Comparison of ENCODE assay signal across 11 cellular contexts in the genomic region with DNA sequence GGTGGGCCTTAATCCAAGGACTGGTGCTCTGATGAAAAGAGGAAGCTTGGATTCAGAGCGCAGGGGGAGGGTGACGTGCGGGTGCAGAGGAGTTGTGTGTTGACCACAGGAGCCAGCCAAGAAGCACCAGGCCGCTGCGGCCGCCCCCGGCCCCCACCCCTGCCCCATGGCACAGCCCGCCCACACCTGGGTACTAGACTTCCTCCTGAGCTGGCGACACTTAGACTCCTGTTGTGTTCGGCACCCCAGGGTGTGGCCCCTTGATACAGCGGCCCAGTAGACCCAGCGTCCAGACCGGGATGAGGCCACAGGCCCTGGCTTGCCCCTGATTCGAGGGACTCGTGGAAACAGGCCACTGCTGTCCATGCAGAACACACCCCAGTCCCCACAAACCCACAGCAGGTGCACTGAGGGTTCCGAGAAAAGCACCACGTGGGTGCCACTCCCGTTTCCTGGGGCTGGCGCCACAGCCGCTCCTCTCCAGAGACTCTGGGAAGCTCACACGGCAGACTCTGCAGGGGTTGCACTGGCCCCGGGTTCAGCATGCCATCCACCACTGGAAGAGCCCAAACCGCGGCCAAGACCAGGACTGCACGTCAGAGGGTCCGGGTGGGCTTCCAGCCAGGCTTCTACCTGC. TPM values are rescaled to one million over a fixed set of nuclear protein-coding genes. Genes with fewer than 3 reads are reported as not detected.
DNase-seq lines count a peak whose midpoint lies in the region; ATAC-seq and TF ChIP-seq lines count a peak whose summit lies in the region.
"Had no signal": no experiment of that assay in that cellular context is flagged by ENCODE, and none has a peak within 500 bp of the region (broad histone marks: within the 10 kb centered on the region; RNA-seq: fewer than 3 reads in every experiment).

No MANE protein-coding gene starts in this region.

- no peaks in the 10 kb centered on the region for H3K79me2 ChIP-seq in SK-N-SH (ENCODE audit: insufficient read depth)

- H3K36me3 ChIP-seq in SK-N-SH (replicated peaks in 1 of 2; ENCODE audit: control insufficient read depth in 1 of 2, insufficient read depth in 2 of 2, low read length in 1 of 2) = peaks cover 0 to 6% of the 10 kb centered on the region in 2 experiments

- peaks cover 36% of the 10 kb centered on the region for H3K4me1 Mint-ChIP-seq in activated CD8-positive, alpha-beta memory T cell treated with anti-CD3 and anti-CD28 coated beads, Interleukin-2, amount 10 ng/mL, durations not matched to agents 7 days and 5 days

- POLR2A ChIA-PET in SK-N-SH (lab: Yijun Ruan, JAX) = no interaction called here

- no peaks in the 10 kb centered on the region for H3K9me3 Mint-ChIP-seq in activated CD8-positive, alpha-beta memory T cell treated with anti-CD3 and anti-CD28 coated beads, Interleukin-2, amount 10 ng/mL, durations not matched to agents 7 days and 5 days (ENCODE audit: low read depth)

- intact Hi-C loops in right cardiac atrium (cut with DNase I) = no loop called here

- no peak overlapping the region for H3K9ac ChIP-seq in SK-N-SH

- peak overlapping the region; percentile 75 for H3K27ac Mint-ChIP-seq in activated CD8-positive, alpha-beta memory T cell treated with anti-CD3 and anti-CD28 coated beads, Interleukin-2, amount 10 ng/mL, durations not matched to agents 7 days and 5 days

- H3K4me1 ChIP-seq in right cardiac atrium (ENCODE audit: control insufficient read depth, insufficient read depth, low read length) (no peaks in the 10 kb centered on the region), SK-N-SH (ENCODE audit: control insufficient read depth in 1 of 2, insufficient read depth in 2 of 2, low read depth in 1 of 2, low read length in 1 of 2) (peaks cover 0 to 2% of the 10 kb centered on the region in 2 experiments; a peak in 1 of 4 replicates)

- H3K9me2 ChIP-seq in SK-N-SH = no peaks in the 10 kb centered on the region

- no peak for TF ChIP-seq EP300 in SK-N-SH (IDR thresholded peaks at IDR 0.05; ENCODE audit: borderline replicate concordance in 1 of 2, low read depth in 1 of 2, low read length in 1 of 2)

- no peaks in the 10 kb centered on the region for H3K27me3 ChIP-seq in right cardiac atrium (ENCODE audit: control insufficient read depth, insufficient read depth)
- H3K27me3 ChIP-seq in SK-N-SH (ENCODE audit: insufficient read depth) = no peaks in the 10 kb centered on the region; the same call in 1 of the 2 replicates

- peaks cover 4% of the 10 kb centered on the region for H3K36me3 Mint-ChIP-seq in activated CD8-positive, alpha-beta memory T cell treated with anti-CD3 and anti-CD28 coated beads, Interleukin-2, amount 10 ng/mL, durations not matched to agents 7 days and 5 days

- H3F3A ChIP-seq in SK-N-SH (replicated peaks; ENCODE audit: insufficient read depth) = no peaks in the 10 kb centered on the region

- WGBS in right cardiac atrium = 77% methylated on average over 26 of the region's 26 CpGs
- WGBS in SK-N-SH (ENCODE audit: low lambda C conversion rate) = 83% methylated on average over 7 of the region's 26 CpGs

- H3K4me3 ChIP-seq in right cardiac atrium (ENCODE audit: low read length) (no peak overlapping the region), SK-N-SH (ENCODE audit: low read depth in 2 of 2, low read length in 1 of 2) (no peak overlapping the region)

- CTCF ChIA-PET in activated CD8-positive, alpha-beta memory T cell treated with anti-CD3 and anti-CD28 coated beads, Interleukin-2, amount 10 ng/mL, durations not matched to agents 7 days and 5 days (lab: Charles Lee) = interaction anchor here (2.5 kb wide), 1 partner anchor 10 kb away, joined by 6 read pairs; no protein-coding TSS in a partner anchor
- CTCF ChIA-PET in SK-N-SH (lab: Yijun Ruan, JAX) = no interaction called here

- H3K27ac ChIP-seq in right cardiac atrium (ENCODE audit: low read length) (no peak overlapping the region), SK-N-SH (ENCODE audit: low read depth in 2 of 2, low read length in 1 of 2) (no peak overlapping the region)

- TF ChIP-seq RAD21 in SK-N-SH (IDR thresholded peaks at IDR 0.05; ENCODE audit: low read length) = no peak

- no peak overlapping the region for H3K4me3 Mint-ChIP-seq in activated CD8-positive, alpha-beta memory T cell treated with anti-CD3 and anti-CD28 coated beads, Interleukin-2, amount 10 ng/mL, durations not matched to agents 7 days and 5 days

- ATAC-seq in activated CD8-positive, alpha-beta memory T cell treated with anti-CD3 and anti-CD28 coated beads, Interleukin-2, amount 10 ng/mL, durations not matched to agents 7 days and 5 days = peak; percentile 55
- ATAC-seq in right cardiac atrium (peak in 1 of 2 donors; percentile 12), GM21723 (IDR thresholded peaks at IDR 0.05; ENCODE audit: unreplicated experiment) (no peak), HG02798 (IDR thresholded peaks at IDR 0.05; ENCODE audit: poor library complexity, unreplicated experiment) (no peak)
- peak; percentile 19 for ATAC-seq in stimulated activated naive CD8-positive, alpha-beta T cell treated with anti-CD3 and anti-CD28 coated beads, Interleukin-15, Interleukin-2, amounts not matched to agents 100 U/mL and 50 U/mL, for 24 hours

- H4K20me1 ChIP-seq in SK-N-SH (ENCODE audit: insufficient read depth) = no peaks in the 10 kb centered on the region

- peaks cover 4% of the 10 kb centered on the region for H3K27me3 Mint-ChIP-seq in activated CD8-positive, alpha-beta memory T cell treated with anti-CD3 and anti-CD28 coated beads, Interleukin-2, amount 10 ng/mL, durations not matched to agents 7 days and 5 days

- H3K4me2 ChIP-seq in SK-N-SH = no peak overlapping the region

- H3K9me3 ChIP-seq in right cardiac atrium (ENCODE audit: control insufficient read depth, low read length) = no peaks in the 10 kb centered on the region
- no peaks in the 10 kb centered on the region for H3K9me3 ChIP-seq in SK-N-SH

- DNase-seq in activated CD8-positive, alpha-beta memory T cell treated with anti-CD3 and anti-CD28 coated beads, Interleukin-2, amount 10 ng/mL, durations not matched to agents 7 days and 5 days = peak; percentile 68
- no peak for DNase-seq in activated CD8-positive, alpha-beta memory T cell treated with anti-CD3 and anti-CD28 coated beads, Interleukin-2, amount 50 U/mL, for 48 hours
- DNase-seq in UCSD-AML1 (lab: John Stamatoyannopoulos, UW; ENCODE audit: unreplicated experiment) = peak; percentile 86
- DNase-seq in right cardiac atrium = peak in 2 of 3 donors; percentile 34 to 68
- peak; percentile 40 for DNase-seq in stimulated activated naive CD8-positive, alpha-beta T cell treated with anti-CD3 and anti-CD28 coated beads, Interleukin-15, Interleukin-2, amounts not matched to agents 100 U/mL and 50 U/mL, for 24 hours
- DNase-seq in SK-N-SH = no peak
- DNase-seq: cortex of kidney, mesenchymal stem cell, RPMI8226 had no signal

- no peak overlapping the region for H2AFZ ChIP-seq in SK-N-SH (ENCODE audit: low read depth)

- no peak for TF ChIP-seq CTCF in SK-N-SH (IDR thresholded peaks at IDR 0.05)

TF ChIP-seq in SK-N-SH, 30 proteins besides CTCF, POLR2A, EP300 and RAD21 (continues in another document):
- TF ChIP-seq FOSL2 (IDR thresholded peaks at IDR 0.05; ENCODE audit: borderline replicate concordance, low read depth) (no peak), GATA2 (CRISPR knock-in tag; IDR thresholded peaks at IDR 0.05) (no peak), YY1 (IDR thresholded peaks at IDR 0.05; ENCODE audit: low read depth) (no peak)

RNA-seq across cellular contexts. Expression of a gene that starts 5.7 kb away (rescaled TPM):
- total RNA-seq in activated CD8-positive, alpha-beta memory T cell treated with anti-CD3 and anti-CD28 coated beads, Interleukin-2, amount 10 ng/mL, durations not matched to agents 7 days and 5 days = 10 to 100 TPM in 1 of 2 experiments, 1 to 10 TPM in 1; 5.6 to 14.1 TPM
- 1 to 10 TPM in 3 of 4 donors, under 1 TPM in 1; 0.39 to 2.8 (median 1.6) TPM for total RNA-seq in right cardiac atrium
- polyA plus RNA-seq in right cardiac atrium (2.7 TPM), SK-N-SH (2012; rRNA removed) (0.03 and 0.18 TPM in 2 replicates)
- polyA plus RNA-seq in SK-N-SH (2012; cell fraction: cytosol; rRNA removed) = 0.06 and 0.09 TPM in 2 replicates
- polyA plus RNA-seq in SK-N-SH (2012; cell fraction: nucleus; rRNA removed) = 0.24 and 0.32 TPM in 2 replicates

RNA-seq across cellular contexts. Expression of a gene that starts 14.2 kb away (rescaled TPM):
- total RNA-seq in activated CD8-positive, alpha-beta memory T cell treated with anti-CD3 and anti-CD28 coated beads, Interleukin-2, amount 10 ng/mL, durations not matched to agents 7 days and 5 days = 100 to 1,000 TPM; 124 to 174 TPM
- 10 to 100 TPM; 15.0 to 23.8 (median 19.2) TPM for total RNA-seq in right cardiac atrium
- polyA plus RNA-seq in right cardiac atrium (18.4 TPM), SK-N-SH (2012; rRNA removed) (17.0 and 17.2 TPM in 2 replicates)
- polyA plus RNA-seq in SK-N-SH (2012; cell fraction: cytosol; rRNA removed) = 7.5 and 11.2 TPM in 2 replicates
- 29.1 and 45.4 TPM in 2 replicates for polyA plus RNA-seq in SK-N-SH (2012; cell fraction: nucleus; rRNA removed)

RNA-seq across cellular contexts. Expression of a gene that starts 14.3 kb away (rescaled TPM):
- total RNA-seq in activated CD8-positive, alpha-beta memory T cell treated with anti-CD3 and anti-CD28 coated beads, Interleukin-2, amount 10 ng/mL, durations not matched to agents 7 days and 5 days = 10 to 100 TPM; 31.1 to 40.0 TPM
- 10 to 100 TPM; 11.1 to 16.3 (median 12.4) TPM for total RNA-seq in right cardiac atrium
- polyA plus RNA-seq in right cardiac atrium (11.4 TPM), SK-N-SH (2012; rRNA removed) (16.2 and 16.5 TPM in 2 replicates)
- 6.3 and 9.8 TPM in 2 replicates for polyA plus RNA-seq in SK-N-SH (2012; cell fraction: cytosol; rRNA removed)
- polyA plus RNA-seq in SK-N-SH (2012; cell fraction: nucleus; rRNA removed) = 32.4 and 41.1 TPM in 2 replicates

RNA-seq across cellular contexts. Expression of a gene that starts 29.2 kb away (rescaled TPM):
- total RNA-seq in activated CD8-positive, alpha-beta memory T cell treated with anti-CD3 and anti-CD28 coated beads, Interleukin-2, amount 10 ng/mL, durations not matched to agents 7 days and 5 days = 100 to 1,000 TPM; 112 to 134 TPM
- 10 to 100 TPM; 29.8 to 32.0 (median 31.2) TPM for total RNA-seq in right cardiac atrium
- 35.9 TPM for polyA plus RNA-seq in right cardiac atrium
- 14.7 and 15.7 TPM in 2 replicates for polyA plus RNA-seq in SK-N-SH (2012; rRNA removed)
- polyA plus RNA-seq in SK-N-SH (2012; cell fraction: cytosol; rRNA removed) = 4.4 and 8.4 TPM in 2 replicates
- polyA plus RNA-seq in SK-N-SH (2012; cell fraction: nucleus; rRNA removed) = 42.1 and 57.2 TPM in 2 replicates

RNA-seq across cellular contexts. Expression of a gene that starts 41.2 kb away (rescaled TPM):
- 100 to 1,000 TPM; 461 to 494 TPM for total RNA-seq in activated CD8-positive, alpha-beta memory T cell treated with anti-CD3 and anti-CD28 coated beads, Interleukin-2, amount 10 ng/mL, durations not matched to agents 7 days and 5 days
- total RNA-seq in right cardiac atrium = 100 to 1,000 TPM in 1 of 4 donors, 10 to 100 TPM in 3; 53.9 to 101 (median 70.7) TPM
- polyA plus RNA-seq in right cardiac atrium (84.2 TPM), SK-N-SH (2012; rRNA removed) (116 and 176 TPM in 2 replicates)
- polyA plus RNA-seq in SK-N-SH (2012; cell fraction: cytosol; rRNA removed) = 60.0 and 85.5 TPM in 2 replicates
- 142 and 154 TPM in 2 replicates for polyA plus RNA-seq in SK-N-SH (2012; cell fraction: nucleus; rRNA removed)

Comparison
In these comparisons a context has a peak if more than half of its experiments do, and no peak if none do; other contexts are left out.
1. DNase-seq: peak in activated CD8-positive, alpha-beta memory T cell treated with anti-CD3 and anti-CD28 coated beads, Interleukin-2, amount 10 ng/mL, durations not matched to agents 7 days and 5 days (single experiment), UCSD-AML1 (single experiment), right cardiac atrium (2 of 3) and stimulated activated naive CD8-positive, alpha-beta T cell treated with anti-CD3 and anti-CD28 coated beads, Interleukin-15, Interleukin-2, amounts not matched to agents 100 U/mL and 50 U/mL, for 24 hours (single experiment); none in activated CD8-positive, alpha-beta memory T cell treated with anti-CD3 and anti-CD28 coated beads, Interleukin-2, amount 50 U/mL, for 48 hours (single experiment) and SK-N-SH (single experiment).
2. ATAC-seq: peak in activated CD8-positive, alpha-beta memory T cell treated with anti-CD3 and anti-CD28 coated beads, Interleukin-2, amount 10 ng/mL, durations not matched to agents 7 days and 5 days (single experiment) and stimulated activated naive CD8-positive, alpha-beta T cell treated with anti-CD3 and anti-CD28 coated beads, Interleukin-15, Interleukin-2, amounts not matched to agents 100 U/mL and 50 U/mL, for 24 hours (single experiment); none in GM21723 (single experiment) and HG02798 (single experiment).
3. RNA of a gene that starts 14.2 kb away (total RNA-seq): 124 to 174 TPM in activated CD8-positive, alpha-beta memory T cell treated with anti-CD3 and anti-CD28 coated beads, Interleukin-2, amount 10 ng/mL, durations not matched to agents 7 days and 5 days; 15.0 to 23.8 TPM in right cardiac atrium; every median in the first group is over 4 times any median in the second.